Comparison of ENCODE assay signal across 9 cellular contexts in the genomic region with DNA sequence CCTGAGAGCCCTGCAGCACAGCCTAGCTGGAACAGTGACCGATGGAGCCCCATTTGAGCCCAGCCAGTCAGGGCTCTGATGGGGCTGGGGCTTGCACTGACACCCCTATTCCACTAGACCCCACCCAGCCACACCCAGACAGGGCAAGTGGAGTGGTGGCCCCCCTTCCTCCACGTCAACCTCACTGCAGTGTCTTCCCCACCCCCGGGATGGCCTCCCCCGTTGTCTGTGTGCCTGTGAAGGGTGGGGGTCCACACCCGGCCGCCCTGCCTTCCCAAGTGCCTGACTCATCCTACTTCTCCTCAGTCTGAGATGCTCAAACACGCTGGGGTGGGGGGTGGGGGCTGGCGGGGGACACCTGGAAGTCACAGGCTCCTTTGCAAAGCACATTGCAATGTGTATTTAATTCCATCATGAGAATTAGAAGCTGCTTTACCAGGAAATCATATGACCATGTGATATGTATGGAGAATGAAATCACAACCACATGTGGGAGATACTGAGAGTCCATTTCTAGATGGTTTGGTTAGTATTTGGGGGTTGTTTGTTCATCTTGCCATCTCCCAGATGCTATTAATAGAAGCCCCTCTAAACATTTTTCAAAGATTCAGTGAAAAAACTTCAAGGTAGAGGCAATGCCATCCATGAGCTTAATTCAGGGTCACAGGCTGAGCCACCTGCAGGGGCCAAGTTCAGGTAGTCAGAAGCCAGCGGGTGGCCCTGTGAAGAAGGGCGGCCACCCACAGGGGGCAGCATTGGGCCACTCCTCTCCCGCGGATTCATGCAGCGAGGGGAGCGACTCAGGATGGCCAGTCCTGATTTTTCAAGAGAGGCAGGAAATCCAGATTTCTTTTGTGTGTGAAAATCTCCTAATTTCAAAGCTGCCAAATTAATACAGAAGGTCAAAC. TPM values are rescaled to one million over a fixed set of nuclear protein-coding genes. Genes with fewer than 3 reads are reported as not detected.
A peak's percentile ranks its signal among the peaks of the same experiment; 100 is the strongest.
DNase-seq lines count a peak whose midpoint lies in the region; ATAC-seq and TF ChIP-seq lines count a peak whose summit lies in the region.
"Had no signal": no experiment of that assay in that cellular context is flagged by ENCODE, and none has a peak within 500 bp of the region (broad histone marks: within the 10 kb centered on the region; RNA-seq: fewer than 3 reads in every experiment).

No MANE protein-coding gene starts in this region.

- DNase-seq in EH (ENCODE audit: low read depth) (peak; percentile 61), RWPE1 (ENCODE audit: low spot score) (no peak), heart right ventricle (peak; percentile 66 to 77), progenitor cell of endocrine pancreas (ENCODE audit: low spot score, unreplicated experiment) (peak; percentile 77), NCI-H226 (no peak)
- DNase-seq in activated naive CD4-positive, alpha-beta T cell treated with anti-CD3 and anti-CD28 coated beads, Interleukin-2, amount 10 ng/mL, durations not matched to agents 7 days and 5 days = peak; percentile 77

- WGBS in heart right ventricle, 2 donors = 29 to 33% methylated on average over 14 of the region's 14 CpGs

- peaks cover 0 to 52% (median 0%) of the 10 kb centered on the region in 9 donors for H3K36me3 ChIP-seq in heart right ventricle

- peaks cover 40% of the 10 kb centered on the region for H3K27me3 Mint-ChIP-seq in activated naive CD4-positive, alpha-beta T cell treated with anti-CD3 and anti-CD28 coated beads, Interleukin-2, amount 10 ng/mL, durations not matched to agents 7 days and 5 days
- peaks cover 38% of the 10 kb centered on the region for H3K27me3 Mint-ChIP-seq in progenitor cell of endocrine pancreas
- H3K27me3 Mint-ChIP-seq: activated naive CD8-positive, alpha-beta T cell had no signal

- H3K4me1 Mint-ChIP-seq in activated naive CD4-positive, alpha-beta T cell treated with anti-CD3 and anti-CD28 coated beads, Interleukin-2, amount 10 ng/mL, durations not matched to agents 7 days and 5 days = peaks cover 4% of the 10 kb centered on the region
- peaks cover 11% of the 10 kb centered on the region for H3K4me1 Mint-ChIP-seq in progenitor cell of endocrine pancreas (ENCODE audit: low read depth)

- CTCF ChIA-PET in RWPE1 (lab: Yijun Ruan, JAX) = interaction anchor here (0.7 to 2.0 kb wide), 5 partner anchors 9 to 54 kb away, joined by 4 to 7 read pairs (median 4); no protein-coding TSS in a partner anchor
- CTCF ChIA-PET in activated naive CD4-positive, alpha-beta T cell treated with anti-CD3 and anti-CD28 coated beads, Interleukin-2, amount 10 ng/mL, durations not matched to agents 7 days and 5 days (lab: Charles Lee) = interaction anchor here (0.6 to 7.6 kb wide), 18 partner anchors 10 to 629 kb away, joined by 3 to 66 read pairs (median 3); a partner anchor contains a TSS

- no peak overlapping the region for H3K4me3 ChIP-seq in heart right ventricle

- no peaks in the 10 kb centered on the region for H3K9me3 ChIP-seq in heart right ventricle

- peaks cover 0 to 41% (median 6%) of the 10 kb centered on the region in 9 donors for H3K4me1 ChIP-seq in heart right ventricle

- ATAC-seq in HG03103 (IDR thresholded peaks at IDR 0.05; ENCODE audit: low read depth, unreplicated experiment) = peak; percentile 62
- peak in 7 of 8 donors; percentile 41 to 81 (median 70) for ATAC-seq in heart right ventricle
- ATAC-seq in HG02973 (IDR thresholded peaks at IDR 0.05; ENCODE audit: unreplicated experiment) = no peak

- H3K36me3 Mint-ChIP-seq in activated naive CD4-positive, alpha-beta T cell treated with anti-CD3 and anti-CD28 coated beads, Interleukin-2, amount 10 ng/mL, durations not matched to agents 7 days and 5 days = no peaks in the 10 kb centered on the region
- H3K36me3 Mint-ChIP-seq in progenitor cell of endocrine pancreas (ENCODE audit: insufficient read depth) = no peaks in the 10 kb centered on the region

- intact Hi-C loops in heart right ventricle (cut with DNase I) = loop anchor here (1.0 to 5.0 kb wide), 5 partner anchors 46 to 56 kb away; no protein-coding TSS in a partner anchor

- TF ChIP-seq CTCF in RWPE1 (conservative IDR thresholded peaks at IDR 0.05; ENCODE audit: low read depth) (peak; percentile 70), heart right ventricle (IDR thresholded peaks at IDR 0.05) (peak; percentile 64 to 93 (median 84)), progenitor cell of endocrine pancreas (IDR thresholded peaks at IDR 0.05; ENCODE audit: unreplicated experiment) (peak; percentile 89)

- POLR2A ChIA-PET in RWPE1 (lab: Yijun Ruan, JAX; ENCODE audit: low non-redundant PET) = no interaction called here

- H3K27ac ChIP-seq in RWPE1 (no peak overlapping the region), heart right ventricle (peak overlapping the region in 6 of 10 donors; percentile 49 to 78 (median 57))

- H3K27me3 ChIP-seq in heart right ventricle = no peaks in the 10 kb centered on the region

- no peak overlapping the region for H3K27ac Mint-ChIP-seq in activated naive CD4-positive, alpha-beta T cell treated with anti-CD3 and anti-CD28 coated beads, Interleukin-2, amount 10 ng/mL, durations not matched to agents 7 days and 5 days
- H3K27ac Mint-ChIP-seq in progenitor cell of endocrine pancreas = peak overlapping the region; percentile 37
- H3K27ac Mint-ChIP-seq: activated naive CD8-positive, alpha-beta T cell had no signal

- no peak overlapping the region for H3K4me3 Mint-ChIP-seq in activated naive CD4-positive, alpha-beta T cell treated with anti-CD3 and anti-CD28 coated beads, Interleukin-2, amount 10 ng/mL, durations not matched to agents 7 days and 5 days
- H3K4me3 Mint-ChIP-seq in progenitor cell of endocrine pancreas (ENCODE audit: low read depth) = peak overlapping the region; percentile 62
- H3K4me3 Mint-ChIP-seq: activated naive CD8-positive, alpha-beta T cell had no signal

- H3K9me3 Mint-ChIP-seq in activated naive CD4-positive, alpha-beta T cell treated with anti-CD3 and anti-CD28 coated beads, Interleukin-2, amount 10 ng/mL, durations not matched to agents 7 days and 5 days = no peaks in the 10 kb centered on the region
- H3K9me3 Mint-ChIP-seq in progenitor cell of endocrine pancreas (ENCODE audit: low read depth) = no peaks in the 10 kb centered on the region

RNA-seq across cellular contexts. Expression of a gene that starts 22.7 kb away (rescaled TPM):
- 10 to 100 TPM; 15.8 to 29.4 (median 21.0) TPM for total RNA-seq in heart right ventricle
- polyA plus RNA-seq in heart right ventricle = 10 to 100 TPM; 28.2 to 48.6 TPM
- 35.8 and 37.4 TPM in 2 replicates for total RNA-seq in progenitor cell of endocrine pancreas

RNA-seq across cellular contexts. Expression of a gene that starts 38.3 kb away (rescaled TPM):
- total RNA-seq in heart right ventricle = under 1 TPM in 5 of 10 donors, not detected in 5; 0.15 to 0.43 (median 0.20) TPM
- polyA plus RNA-seq in heart right ventricle = not detected
- 3.4 and 5.1 TPM in 2 replicates for total RNA-seq in progenitor cell of endocrine pancreas

RNA-seq across cellular contexts. Expression of a gene that starts 41.3 kb away (rescaled TPM):
- total RNA-seq in heart right ventricle (100 to 1,000 TPM in 9 of 10 donors, 10 to 100 TPM in 1; 97.2 to 151 (median 120) TPM), progenitor cell of endocrine pancreas (15.1 and 15.5 TPM in 2 replicates)
- 100 to 1,000 TPM in 1 of 2 donors, 10 to 100 TPM in 1; 62.9 to 130 TPM for polyA plus RNA-seq in heart right ventricle

RNA-seq across cellular contexts. Expression of a gene that starts 57.8 kb away (rescaled TPM):
- over 10,000 TPM; 12,560 to 18,019 (median 15,816) TPM for total RNA-seq in heart right ventricle
- polyA plus RNA-seq in heart right ventricle = over 10,000 TPM; 13,697 to 18,010 TPM
- not detected in 2 replicates for total RNA-seq in progenitor cell of endocrine pancreas

Comparison
In these comparisons a context has a peak if more than half of its experiments do, and no peak if none do; other contexts are left out.
1. DNase-seq: peak in EH (single experiment), activated naive CD4-positive, alpha-beta T cell treated with anti-CD3 and anti-CD28 coated beads, Interleukin-2, amount 10 ng/mL, durations not matched to agents 7 days and 5 days (single experiment), heart right ventricle (2 of 2) and progenitor cell of endocrine pancreas (single experiment); none in RWPE1 (single experiment) and NCI-H226 (single experiment).
2. Peak in every context shown above with its lines, with median percentiles within 50 percentile points of each other: CTCF ChIP-seq.